In genomic region chr15:23497710-23498111, GRCh38 we compare ENCODE assay signal across 1 cellular context.
TF ChIP-seq lines count a peak whose summit lies in the region.

No MANE protein-coding gene starts in this region.

TF ChIP-seq in HCT116, 20 proteins besides CTCF, POLR2A, EP300 and RAD21 (continued from another document):
- TF ChIP-seq REST (IDR thresholded peaks at IDR 0.05; ENCODE audit: low read depth) (no peak), ZNF274 (IDR thresholded peaks at IDR 0.05; ENCODE audit: low read depth, low read length) (no peak), SRF (IDR thresholded peaks at IDR 0.05; ENCODE audit: low read depth) (no peak), ELF1 (IDR thresholded peaks at IDR 0.05; ENCODE audit: borderline replicate concordance, low read depth) (no peak), POLR2AphosphoS5 (IDR thresholded peaks at IDR 0.05; ENCODE audit: low read depth, low read length) (no peak), CBX3 (IDR thresholded peaks at IDR 0.05; ENCODE audit: low read depth) (no peak), TCF7L2 (IDR thresholded peaks at IDR 0.05; ENCODE audit: borderline replicate concordance, extremely low read depth, insufficient read depth, insufficient read length) (no peak), ZFX (IDR thresholded peaks at IDR 0.05) (no peak), JUND (IDR thresholded peaks at IDR 0.05) (no peak), MAX (IDR thresholded peaks at IDR 0.05) (no peak), SIN3A (IDR thresholded peaks at IDR 0.05; ENCODE audit: low read depth) (no peak), FOSL1 (IDR thresholded peaks at IDR 0.05; ENCODE audit: low read depth) (no peak), YY1 (IDR thresholded peaks at IDR 0.05; ENCODE audit: extremely low read depth, insufficient replicate concordance, low read depth, low read length) (no peak), SP1 (IDR thresholded peaks at IDR 0.05; ENCODE audit: low read depth) (no peak), EZH2phosphoT487 (IDR thresholded peaks at IDR 0.05; ENCODE audit: borderline replicate concordance) (no peak)
